In genomic region chr14:58697927-58698641, GRCh38 we compare ENCODE assay signal across 13 cellular contexts.
DNase-seq lines count a peak whose midpoint lies in the region; ATAC-seq and TF ChIP-seq lines count a peak whose summit lies in the region.
"Had no signal": no experiment of that assay in that cellular context is flagged by ENCODE, and none has a peak within 500 bp of the region (broad histone marks: within the 10 kb centered on the region; RNA-seq: fewer than 3 reads in every experiment).

No MANE protein-coding gene starts in this region.

- TF ChIP-seq CTCF in chondrocyte (IDR thresholded peaks at IDR 0.05) (no peak), Calu3 (IDR thresholded peaks at IDR 0.05; ENCODE audit: unreplicated experiment) (no peak)

- no peak for ATAC-seq in HG02610 (IDR thresholded peaks at IDR 0.05; ENCODE audit: unreplicated experiment)
- no peak for ATAC-seq in GM19455 (IDR thresholded peaks at IDR 0.05; ENCODE audit: unreplicated experiment)
- ATAC-seq: body of pancreas, heart right ventricle, left cardiac atrium had no signal

- H3K27ac Mint-ChIP-seq in chondrocyte (ENCODE audit: unreplicated experiment) (peak overlapping the region; percentile 60), Calu3 (ENCODE audit: unreplicated experiment) (no peak overlapping the region)
- H3K27ac Mint-ChIP-seq: activated CD4-positive, alpha-beta memory T cell treated with anti-CD3 and anti-CD28 coated beads, Interleukin-2, amount 10 ng/mL, durations not matched to agents 7 days and 5 days had no signal

- no peaks in the 10 kb centered on the region for H3K27me3 Mint-ChIP-seq in chondrocyte (ENCODE audit: low read depth)
- H3K27me3 Mint-ChIP-seq in Calu3 (ENCODE audit: unreplicated experiment) = peaks cover 61% of the 10 kb centered on the region

- BruUV-seq in Calu3 (replicated peaks; lab: Mats Ljungman, UMichigan) = no TSS peak

- no peaks in the 10 kb centered on the region for H3K9me3 Mint-ChIP-seq in chondrocyte (ENCODE audit: low read depth)
- H3K9me3 Mint-ChIP-seq in Calu3 (ENCODE audit: low read depth, unreplicated experiment) = no peaks in the 10 kb centered on the region
- H3K9me3 Mint-ChIP-seq: activated CD4-positive, alpha-beta memory T cell treated with anti-CD3 and anti-CD28 coated beads, Interleukin-2, amount 10 ng/mL, durations not matched to agents 7 days and 5 days had no signal

- H3K4me3 Mint-ChIP-seq in chondrocyte (ENCODE audit: unreplicated experiment) (no peak overlapping the region), Calu3 (ENCODE audit: low read depth, unreplicated experiment) (no peak overlapping the region)
- H3K4me3 Mint-ChIP-seq: activated CD4-positive, alpha-beta memory T cell treated with anti-CD3 and anti-CD28 coated beads, Interleukin-2, amount 10 ng/mL, durations not matched to agents 7 days and 5 days had no signal

- H3K4me1 Mint-ChIP-seq in chondrocyte (ENCODE audit: low read depth) (peaks cover 11% of the 10 kb centered on the region), Calu3 (ENCODE audit: low read depth, unreplicated experiment) (no peaks in the 10 kb centered on the region)
- H3K4me1 Mint-ChIP-seq: activated CD4-positive, alpha-beta memory T cell treated with anti-CD3 and anti-CD28 coated beads, Interleukin-2, amount 10 ng/mL, durations not matched to agents 7 days and 5 days had no signal

- CTCF ChIA-PET in Calu3 (lab: Charles Lee) = interaction anchor here (0.7 kb wide), 1 partner anchor 26 kb away, joined by 4 read pairs; no protein-coding TSS in a partner anchor

- DNase-seq in NCI-H1092 treated with DMSO at 0.1 percent for 48 hours (lab: John Stamatoyannopoulos, UW) = peak; percentile 83
- peak; percentile 31 for DNase-seq in NCI-H2227 (lab: John Stamatoyannopoulos, UW; ENCODE audit: unreplicated experiment)
- no peak for DNase-seq in chondrocyte (ENCODE audit: low spot score)
- DNase-seq in pons (ENCODE audit: low spot score) = peak; percentile 18
- DNase-seq in epidermal melanocyte (ENCODE audit: insufficient read length, low spot score) = no peak
- DNase-seq in Calu3 = no peak
- DNase-seq: activated CD4-positive, alpha-beta memory T cell treated with anti-CD3 and anti-CD28 coated beads, Interleukin-2, amount 10 ng/mL, durations not matched to agents 7 days and 5 days; body of pancreas; heart right ventricle; left cardiac atrium; occipital lobe had no signal

- intact Hi-C loops in Calu3 (cut with micrococcal nuclease; ENCODE audit: unreplicated experiment) = no loop called here

- H3K36me3 Mint-ChIP-seq in chondrocyte (ENCODE audit: low read depth) = no peaks in the 10 kb centered on the region
- no peaks in the 10 kb centered on the region for H3K36me3 Mint-ChIP-seq in Calu3 (ENCODE audit: insufficient read depth, unreplicated experiment)

Comparison
In these comparisons a context has a peak if more than half of its experiments do, and no peak if none do; other contexts are left out.
1. DNase-seq: peak in NCI-H1092 treated with DMSO at 0.1 percent for 48 hours (single experiment), NCI-H2227 (single experiment) and pons (single experiment); none in chondrocyte (single experiment), epidermal melanocyte (single experiment) and Calu3 (single experiment).